Comparison of ENCODE assay signal across 12 cellular contexts in genomic region chr13:43271152-43271551, GRCh38.
DNase-seq lines count a peak whose midpoint lies in the region; ATAC-seq and TF ChIP-seq lines count a peak whose summit lies in the region.
"Had no signal": no experiment of that assay in that cellular context is flagged by ENCODE, and none has a peak within 500 bp of the region (broad histone marks: within the 10 kb centered on the region; RNA-seq: fewer than 3 reads in every experiment).

No MANE protein-coding gene starts in this region.

- H3K27ac ChIP-seq in RWPE2 (ENCODE audit: poor library complexity, severe bottlenecking) (peak overlapping the region; percentile 99), esophagus muscularis mucosa (replicated peaks in 1 of 4) (peak overlapping the region; percentile 66 to 79 (median 75)), sigmoid colon (peak overlapping the region in 3 of 4 donors; percentile 2 to 81 (median 71)), gastroesophageal sphincter (peak overlapping the region in 2 of 4 donors; percentile 81 to 83)

- 96% methylated on average over 2 of the region's 2 CpGs for WGBS in esophagus muscularis mucosa
- WGBS in sigmoid colon, 2 donors = 87 to 91% methylated on average over 2 of the region's 2 CpGs
- WGBS in gastroesophageal sphincter (ENCODE audit: low coverage in 1 of 2), 2 donors = 79 to 90% methylated on average over 2 of the region's 2 CpGs

- TF ChIP-seq POLR2A in esophagus muscularis mucosa (IDR thresholded peaks at IDR 0.05; ENCODE audit: low read depth) = no peak
- no peak for TF ChIP-seq POLR2A in sigmoid colon (IDR thresholded peaks at IDR 0.05)
- TF ChIP-seq POLR2A in gastroesophageal sphincter (IDR thresholded peaks at IDR 0.05) = no peak

- BruUV-seq in Caco-2 (replicated peaks; lab: Mats Ljungman, UMichigan) = no TSS peak

- H3K27ac Mint-ChIP-seq in Caco-2 (ENCODE audit: unreplicated experiment) = peak overlapping the region; percentile 34
- H3K27ac Mint-ChIP-seq: CD14-positive monocyte; CD8-positive, alpha-beta T cell had no signal

- intact Hi-C loops in Caco-2 (cut with micrococcal nuclease; ENCODE audit: unreplicated experiment) (no loop called here), esophagus muscularis mucosa (cut with DNase I) (no loop called here), sigmoid colon (cut with DNase I) (no loop called here)

- peaks cover 29% of the 10 kb centered on the region for H3K4me1 Mint-ChIP-seq in Caco-2 (ENCODE audit: low read depth, unreplicated experiment)
- H3K4me1 Mint-ChIP-seq: CD14-positive monocyte had no signal

- H3K4me3 ChIP-seq in Caco-2 (ENCODE audit: low read depth, low read length) (no peak overlapping the region), RWPE2 (ENCODE audit: severe bottlenecking) (no peak overlapping the region), esophagus muscularis mucosa (no peak overlapping the region), sigmoid colon (no peak overlapping the region), gastroesophageal sphincter (no peak overlapping the region)
- H3K4me3 ChIP-seq: HAP-1 had no signal

- no peaks in the 10 kb centered on the region for H3K27me3 Mint-ChIP-seq in Caco-2 (ENCODE audit: insufficient read depth, unreplicated experiment)

- POLR2A ChIA-PET in Caco-2 (lab: Charles Lee) = no interaction called here

- CTCF ChIA-PET in Caco-2 (lab: Charles Lee) = no interaction called here

- no peaks in the 10 kb centered on the region for H3K36me3 ChIP-seq in Caco-2 (ENCODE audit: control insufficient read depth, insufficient read depth, low read length)
- H3K36me3 ChIP-seq in RWPE2 (ENCODE audit: low read depth) = no peaks in the 10 kb centered on the region
- H3K36me3 ChIP-seq in esophagus muscularis mucosa = no peaks in the 10 kb centered on the region
- H3K36me3 ChIP-seq in sigmoid colon = no peaks in the 10 kb centered on the region
- no peaks in the 10 kb centered on the region for H3K36me3 ChIP-seq in gastroesophageal sphincter
- H3K36me3 ChIP-seq: HAP-1 had no signal

- TF ChIP-seq EP300 in esophagus muscularis mucosa (IDR thresholded peaks at IDR 0.05) = no peak
- TF ChIP-seq EP300 in sigmoid colon (IDR thresholded peaks at IDR 0.05) = no peak
- no peak for TF ChIP-seq EP300 in gastroesophageal sphincter (IDR thresholded peaks at IDR 0.05)

- H3K4me1 ChIP-seq in Caco-2 (peaks cover 36% of the 10 kb centered on the region), RWPE2 (ENCODE audit: insufficient read depth, poor library complexity, severe bottlenecking) (peaks cover 32% of the 10 kb centered on the region), esophagus muscularis mucosa (peaks cover 23 to 44% (median 37%) of the 10 kb centered on the region in 4 donors), sigmoid colon (peaks cover 0 to 50% (median 42%) of the 10 kb centered on the region in 4 donors), gastroesophageal sphincter (peaks cover 7 to 24% (median 19%) of the 10 kb centered on the region in 3 donors)

- ATAC-seq in RWPE2 (ENCODE audit: low read depth) (no peak), HG02840 (IDR thresholded peaks at IDR 0.05; ENCODE audit: low FRiP score, unreplicated experiment) (no peak), gastroesophageal sphincter (no peak)
- ATAC-seq: CD8-positive, alpha-beta T cell had no signal

- DNase-seq in Caco-2 = no peak
- no peak for DNase-seq in RWPE2 (ENCODE audit: low spot score)
- DNase-seq in esophagus muscularis mucosa (ENCODE audit: extremely low spot score) = no peak
- no peak for DNase-seq in sigmoid colon
- DNase-seq in NCI-H510A (lab: John Stamatoyannopoulos, UW) = no peak
- DNase-seq: CD8-positive, alpha-beta T cell; DMS53; GF-D8 had no signal

- no peak overlapping the region for H3K4me3 Mint-ChIP-seq in Caco-2 (ENCODE audit: unreplicated experiment)
- H3K4me3 Mint-ChIP-seq: CD14-positive monocyte; CD8-positive, alpha-beta T cell had no signal

- H3K9me3 Mint-ChIP-seq in Caco-2 (ENCODE audit: unreplicated experiment) = no peaks in the 10 kb centered on the region
- H3K9me3 Mint-ChIP-seq: CD8-positive, alpha-beta T cell had no signal

- TF ChIP-seq CTCF in Caco-2 (IDR thresholded peaks at IDR 0.05; ENCODE audit: insufficient read depth in 1 of 2, low read depth in 1 of 2, low read length in 1 of 2, severe bottlenecking in 1 of 2, unreplicated experiment in 1 of 2) = no peak
- no peak for TF ChIP-seq CTCF in RWPE2 (IDR thresholded peaks at IDR 0.05; ENCODE audit: poor library complexity, severe bottlenecking)
- TF ChIP-seq CTCF in esophagus muscularis mucosa (IDR thresholded peaks at IDR 0.05) = no peak
- TF ChIP-seq CTCF in sigmoid colon (IDR thresholded peaks at IDR 0.05) = no peak
- no peak for TF ChIP-seq CTCF in gastroesophageal sphincter (IDR thresholded peaks at IDR 0.05)

- H3K36me3 Mint-ChIP-seq in Caco-2 (ENCODE audit: insufficient read depth, unreplicated experiment) = no peaks in the 10 kb centered on the region
- H3K36me3 Mint-ChIP-seq: CD14-positive monocyte; CD8-positive, alpha-beta T cell had no signal

- H3K27me3 ChIP-seq in Caco-2 (replicated peaks; ENCODE audit: control insufficient read depth, insufficient read depth, low read length) (no peaks in the 10 kb centered on the region), RWPE2 (ENCODE audit: insufficient read depth, poor library complexity, severe bottlenecking) (no peaks in the 10 kb centered on the region), esophagus muscularis mucosa (no peaks in the 10 kb centered on the region), sigmoid colon (no peaks in the 10 kb centered on the region), gastroesophageal sphincter (no peaks in the 10 kb centered on the region)

- H3K9me3 ChIP-seq in Caco-2 (no peaks in the 10 kb centered on the region), RWPE2 (ENCODE audit: severe bottlenecking) (no peaks in the 10 kb centered on the region), esophagus muscularis mucosa (no peaks in the 10 kb centered on the region), sigmoid colon (no peaks in the 10 kb centered on the region), gastroesophageal sphincter (no peaks in the 10 kb centered on the region)
- H3K9me3 ChIP-seq: HAP-1 had no signal
